In the genomic region with DNA sequence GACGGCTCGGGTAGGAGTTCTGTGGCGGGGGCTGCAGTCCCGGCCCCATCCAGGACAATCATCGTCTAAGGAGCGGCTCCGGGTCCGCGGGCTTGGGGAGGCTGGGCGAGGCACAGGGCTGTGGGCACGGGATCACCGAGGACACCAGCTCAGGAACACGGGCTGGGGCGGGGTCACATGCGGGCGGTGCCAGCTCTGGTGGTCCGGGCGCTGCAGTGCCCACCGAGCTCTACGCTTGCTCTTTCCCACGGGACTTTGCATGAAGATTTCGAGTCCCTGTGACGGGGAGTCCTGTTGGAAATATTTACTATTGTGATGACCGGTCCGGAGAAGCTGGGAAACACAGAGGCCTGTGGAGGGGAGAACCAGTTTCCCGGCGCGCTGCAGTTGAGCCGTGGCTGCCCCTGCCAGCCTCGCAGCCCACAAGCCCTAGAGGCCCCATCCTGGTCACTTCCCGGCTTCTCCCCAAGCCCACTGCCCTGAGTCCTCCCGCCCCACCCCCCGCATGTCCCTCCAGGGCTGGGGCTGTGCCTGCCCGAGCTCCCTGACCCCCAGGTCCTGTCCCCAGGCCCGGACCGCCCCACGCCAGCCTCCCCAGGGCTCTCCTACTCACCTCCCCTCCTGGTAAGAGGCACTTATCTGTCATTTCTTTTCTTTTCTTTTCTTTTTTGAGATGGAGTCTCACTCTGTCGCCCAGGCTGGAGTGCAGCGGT, we compare ENCODE assay signal across 15 cellular contexts. TPM values are rescaled to one million over a fixed set of nuclear protein-coding genes. Genes with fewer than 3 reads are reported as not detected.
DNase-seq lines count a peak whose midpoint lies in the region; ATAC-seq and TF ChIP-seq lines count a peak whose summit lies in the region.
"Had no signal": no experiment of that assay in that cellular context is flagged by ENCODE, and none has a peak within 500 bp of the region (broad histone marks: within the 10 kb centered on the region; RNA-seq: fewer than 3 reads in every experiment).

No MANE protein-coding gene starts in this region.

- H4K8ac ChIP-seq in IMR-90 (ENCODE audit: low read depth in 2 of 2, low read length in 2 of 2) (no peak overlapping the region), neuronal stem cell (ENCODE audit: low read depth, low read length) (no peak overlapping the region)

- H3K18ac ChIP-seq in IMR-90 (ENCODE audit: low read depth, low read length) (no peak overlapping the region), neuronal stem cell (ENCODE audit: low read length) (peak overlapping the region; percentile 93)

- POLR2A ChIA-PET in CD8-positive, alpha-beta T cell (lab: Charles Lee): interaction anchor here (1.6 to 1.7 kb wide), 2 partner anchors 19 to 36 kb away, joined by 8 to 13 read pairs; no protein-coding TSS in a partner anchor
- POLR2A ChIA-PET in IMR-90 (lab: Charles Lee; ENCODE audit: unreplicated experiment): no interaction called here

- no peaks in the 10 kb centered on the region for H3K9me3 Mint-ChIP-seq in CD8-positive, alpha-beta T cell
- H3K9me3 Mint-ChIP-seq: natural killer cell had no signal

- H3K27me3 Mint-ChIP-seq in CD8-positive, alpha-beta T cell (ENCODE audit: low read depth): peaks cover 48% of the 10 kb centered on the region

- peak overlapping the region; percentile 4 for H2AFZ ChIP-seq in IMR-90 (replicated peaks; ENCODE audit: low read length, poor library complexity)
- H2AFZ ChIP-seq in neuronal stem cell (ENCODE audit: low read length): peak overlapping the region; percentile 81

- H3K9me1 ChIP-seq in IMR-90 (ENCODE audit: insufficient read depth, low read length): no peaks in the 10 kb centered on the region

- WGBS in IMR-90 (ENCODE audit: extremely low coverage in 2 of 2, insufficient read length in 1 of 2), 2 experiments: 17% methylated on average over 19 of the region's 39 CpGs; no CpG with 5 or more reads in 1 of the 2 experiments
- no CpG with 5 or more reads among the region's 39 CpGs for WGBS in neuronal stem cell (ENCODE audit: extremely low coverage in 2 of 2, insufficient read length in 2 of 2, insufficient replicate concordance in 1 of 2), 2 donors

- peaks cover 26% of the 10 kb centered on the region for H3K4me1 ChIP-seq in CD8-positive, alpha-beta T cell (ENCODE audit: insufficient read depth, low read length)
- H3K4me1 ChIP-seq in IMR-90 (ENCODE audit: control insufficient read depth, insufficient read depth, low read length) (no peaks in the 10 kb centered on the region), neuronal stem cell (ENCODE audit: control insufficient read depth in 2 of 2, insufficient read depth in 1 of 2, low read depth in 1 of 2, low read length in 2 of 2) (peaks cover 7 to 9% of the 10 kb centered on the region in 2 donors)

- no peak for TF ChIP-seq RAD21 in IMR-90 (IDR thresholded peaks at IDR 0.05; ENCODE audit: low read length)

- no peaks in the 10 kb centered on the region for H3K79me1 ChIP-seq in IMR-90 (ENCODE audit: low read depth in 1 of 2, low read length in 2 of 2)
- no peaks in the 10 kb centered on the region for H3K79me1 ChIP-seq in neuronal stem cell (ENCODE audit: low read depth, low read length)

- no peak for DNase-seq in CD8-positive, alpha-beta T cell
- DNase-seq in IMR-90: no peak
- DNase-seq in coronary artery (ENCODE audit: low spot score): no peak
- DNase-seq in neuronal stem cell (ENCODE audit: low spot score): no peak
- DNase-seq in cerebellum (ENCODE audit: low spot score): no peak
- no peak for DNase-seq in COLO668 (lab: John Stamatoyannopoulos, UW; ENCODE audit: unreplicated experiment)
- no peak for DNase-seq in NCI-H146 treated with DMSO at 0.1 percent for 48 hours (lab: John Stamatoyannopoulos, UW; ENCODE audit: unreplicated experiment)
- DNase-seq in pons (ENCODE audit: low spot score): no peak

- peaks cover 16% of the 10 kb centered on the region for H3K27me3 ChIP-seq in CD8-positive, alpha-beta T cell (ENCODE audit: insufficient read depth, low read length)
- H3K27me3 ChIP-seq in IMR-90 (ENCODE audit: control insufficient read depth, insufficient read depth, low read length) (peaks cover 69% of the 10 kb centered on the region), neuronal stem cell (ENCODE audit: control insufficient read depth in 3 of 3, insufficient read depth in 3 of 3, low read depth in 1 of 3, low read length in 3 of 3) (peaks cover 14 to 94% (median 38%) of the 10 kb centered on the region in 3 experiments)

- H3K4me3 ChIP-seq in CD8-positive, alpha-beta T cell (ENCODE audit: low read depth, low read length): peak overlapping the region; percentile 36
- H3K4me3 ChIP-seq in IMR-90 (ENCODE audit: insufficient read depth, low read depth, low read length) (no peak overlapping the region), coronary artery (peak overlapping the region; percentile 68), neuronal stem cell (ENCODE audit: low read length in 2 of 2) (peak overlapping the region in 1 of 2 donors; percentile 66)
- H3K4me3 ChIP-seq: K562 had no signal

- H4K20me1 ChIP-seq in IMR-90 (ENCODE audit: insufficient read depth, low read length): no peaks in the 10 kb centered on the region

- dilution Hi-C loops in IMR-90 (cut with HindIII; ENCODE audit: low sequenced_read_pairs, unreplicated experiment): no loop called here

- TF ChIP-seq POLR2A in IMR-90 (IDR thresholded peaks at IDR 0.05; ENCODE audit: low read depth, low read length): no peak

- H2BK15ac ChIP-seq in IMR-90 (ENCODE audit: low read depth, low read length) (no peak overlapping the region), neuronal stem cell (ENCODE audit: low read length) (peak overlapping the region; percentile 75)

- no peak overlapping the region for H3K9ac ChIP-seq in IMR-90 (ENCODE audit: low read depth, low read length)
- peak overlapping the region; percentile 81 for H3K9ac ChIP-seq in neuronal stem cell (ENCODE audit: low read depth, low read length, poor library complexity)

- H2AK9ac ChIP-seq in IMR-90 (replicated peaks; ENCODE audit: low read depth, low read length, poor library complexity): no peak overlapping the region

- H3K4me1 Mint-ChIP-seq in CD8-positive, alpha-beta T cell (ENCODE audit: low read depth): peaks cover 29% of the 10 kb centered on the region

- H3K36me3 ChIP-seq in CD8-positive, alpha-beta T cell (ENCODE audit: insufficient read depth, low read length): no peaks in the 10 kb centered on the region
- H3K36me3 ChIP-seq in IMR-90 (ENCODE audit: control insufficient read depth, insufficient read depth, low read length) (no peaks in the 10 kb centered on the region), neuronal stem cell (replicated peaks in 1 of 2; ENCODE audit: control insufficient read depth in 2 of 2, insufficient read depth in 2 of 2, low read length in 2 of 2) (no peaks in the 10 kb centered on the region)

- H3K9me3 ChIP-seq in CD8-positive, alpha-beta T cell (ENCODE audit: low read length): no peaks in the 10 kb centered on the region
- H3K9me3 ChIP-seq in IMR-90 (ENCODE audit: control insufficient read depth, insufficient read depth, low read length) (no peaks in the 10 kb centered on the region), neuronal stem cell (replicated peaks in 1 of 2; ENCODE audit: control insufficient read depth in 2 of 2, insufficient read depth in 1 of 2, low read depth in 1 of 2, low read length in 2 of 2) (peaks cover 0 to 2% of the 10 kb centered on the region in 2 donors)

- H3K23ac ChIP-seq in IMR-90 (ENCODE audit: low read depth, low read length) (no peak overlapping the region), neuronal stem cell (ENCODE audit: low read depth, low read length, poor library complexity) (peak overlapping the region; percentile 85)

- peak overlapping the region; percentile 18 for H3K4me3 Mint-ChIP-seq in CD8-positive, alpha-beta T cell

- no peak overlapping the region for H4K5ac ChIP-seq in IMR-90 (ENCODE audit: low read depth, low read length)

- H2BK20ac ChIP-seq in IMR-90 (ENCODE audit: low read depth, low read length): no peak overlapping the region

- H3K27ac Mint-ChIP-seq in CD8-positive, alpha-beta T cell: no peak overlapping the region

- BruUV-seq in IMR-90 (replicated peaks; lab: Mats Ljungman, UMichigan): no TSS peak

- CTCF ChIA-PET in CD8-positive, alpha-beta T cell (lab: Charles Lee): interaction anchor here (0.6 to 1.9 kb wide), 17 partner anchors 8 to 166 kb away, joined by 3 to 12 read pairs (median 4); partner anchors contain the start of gene SLC17A9
- CTCF ChIA-PET in IMR-90 (lab: Yijun Ruan, JAX): interaction anchor here (0.6 to 1.4 kb wide), 5 partner anchors 8 to 36 kb away, joined by 3 to 12 read pairs (median 3); no protein-coding TSS in a partner anchor

- H2AK5ac ChIP-seq in IMR-90 (ENCODE audit: low read depth, low read length): no peak overlapping the region
- H2AK5ac ChIP-seq in neuronal stem cell (ENCODE audit: low read depth, low read length): peak overlapping the region; percentile 93

- ATAC-seq in CD8-positive, alpha-beta T cell: no peak
- ATAC-seq in IMR-90 (ENCODE audit: low read depth): no peak

- no peak for TF ChIP-seq CTCF in CD8-positive, alpha-beta T cell (IDR thresholded peaks at IDR 0.05)
- no peak for TF ChIP-seq CTCF in IMR-90 (conservative IDR thresholded peaks at IDR 0.05; ENCODE audit: low read depth, low read length)
- TF ChIP-seq CTCF in coronary artery (IDR thresholded peaks at IDR 0.05): no peak

- no peak overlapping the region for H3K27ac ChIP-seq in CD8-positive, alpha-beta T cell (ENCODE audit: low read depth, low read length)
- H3K27ac ChIP-seq in IMR-90 (ENCODE audit: insufficient read depth, low read length) (no peak overlapping the region), coronary artery (no peak overlapping the region), neuronal stem cell (replicated peaks; ENCODE audit: low read length) (no peak overlapping the region)

- H2BK5ac ChIP-seq in IMR-90 (ENCODE audit: low read depth, low read length, poor library complexity, severe bottlenecking): no peak overlapping the region
- no peak overlapping the region for H2BK5ac ChIP-seq in neuronal stem cell (ENCODE audit: low read length)

- intact Hi-C loops in CD8-positive, alpha-beta T cell (cut with DNase I, micrococcal nuclease): loop anchor here in 1 of 2 experiments (2.0 kb wide), 1 partner anchor 82 kb away; no protein-coding TSS in a partner anchor
- intact Hi-C loops in IMR-90 (cut with micrococcal nuclease): no loop called here

- H3K4ac ChIP-seq in IMR-90 (ENCODE audit: low read depth, low read length) (no peak overlapping the region), neuronal stem cell (ENCODE audit: low read length) (no peak overlapping the region)

- no peak overlapping the region for H3K56ac ChIP-seq in IMR-90 (ENCODE audit: extremely low read depth, insufficient read depth, low read length)

- no peak overlapping the region for H4K91ac ChIP-seq in IMR-90 (ENCODE audit: insufficient read depth, low read depth, low read length)
- H4K91ac ChIP-seq in neuronal stem cell (ENCODE audit: low read depth, low read length, poor library complexity): no peak overlapping the region

- no peak overlapping the region for H2BK12ac ChIP-seq in neuronal stem cell (ENCODE audit: low read length)

- no peak overlapping the region for H2BK120ac ChIP-seq in IMR-90 (ENCODE audit: low read depth, low read length)
- no peak overlapping the region for H2BK120ac ChIP-seq in neuronal stem cell (ENCODE audit: low read depth, low read length)

- in situ Hi-C loops in IMR-90 (cut with MboI; ENCODE audit: low sequenced_read_pairs): no loop called here

- no peak overlapping the region for H3K14ac ChIP-seq in IMR-90 (replicated peaks; ENCODE audit: low read depth, low read length)
- peak overlapping the region; percentile 71 for H3K14ac ChIP-seq in neuronal stem cell (ENCODE audit: low read length)

- no peak overlapping the region; the same call in 1 of the 2 replicates for H3K4me2 ChIP-seq in IMR-90 (ENCODE audit: low read depth, low read length)
- H3K4me2 ChIP-seq in neuronal stem cell (ENCODE audit: insufficient read depth, low read length, poor library complexity, severe bottlenecking): peak overlapping the region; percentile 77

- H3K36me3 Mint-ChIP-seq in CD8-positive, alpha-beta T cell: no peaks in the 10 kb centered on the region
- H3K36me3 Mint-ChIP-seq: natural killer cell had no signal

RNA-seq across cellular contexts. Expression of gene SLC17A9, which starts 20.7 kb away (rescaled TPM):
- 10 to 100 TPM; 19.1 to 22.6 TPM for total RNA-seq in CD8-positive, alpha-beta T cell
- total RNA-seq in IMR-90 (2012; rRNA removed): 1.4 and 2.2 TPM in 2 replicates
- 14.4 and 17.3 TPM in 2 replicates for polyA plus RNA-seq in IMR-90 (2012; rRNA removed)
- 3.7 and 5.8 TPM in 2 replicates for polyA plus RNA-seq in IMR-90 (2012; cell fraction: cytosol; rRNA removed)
- polyA plus RNA-seq in IMR-90 (2012; cell fraction: nucleus; rRNA removed; ENCODE audit: low replicate concordance): 68.1 and 209 TPM in 2 replicates
- polyA plus RNA-seq in neuronal stem cell (2013, experiment 1 of 2): 1.6 TPM
- 1.9 TPM for polyA plus RNA-seq in neuronal stem cell (2013, experiment 2 of 2)
- total RNA-seq in cerebellum: 0.36 TPM

RNA-seq across cellular contexts. Expression of gene BHLHE23, which starts 33.6 kb away (rescaled TPM):
- under 1 TPM in 1 of 2 experiments, not detected in 1; 0.44 TPM for total RNA-seq in CD8-positive, alpha-beta T cell
- total RNA-seq in IMR-90 (2012; rRNA removed): not detected in 2 replicates
- not detected in 2 replicates for polyA plus RNA-seq in IMR-90 (2012; rRNA removed)
- polyA plus RNA-seq in IMR-90 (2012; cell fraction: cytosol; rRNA removed): not detected in 2 replicates
- not detected in 2 replicates for polyA plus RNA-seq in IMR-90 (2012; cell fraction: nucleus; rRNA removed; ENCODE audit: low replicate concordance)
- not detected for polyA plus RNA-seq in neuronal stem cell (2013, experiment 1 of 2)
- not detected for polyA plus RNA-seq in neuronal stem cell (2013, experiment 2 of 2)
- total RNA-seq in cerebellum: not detected
- total RNA-seq: activated CD8-positive, alpha-beta memory T cell treated with anti-CD3 and anti-CD28 coated beads for 36 hours; dermis microvascular lymphatic vessel endothelial cell; K562; natural killer cell; NCI-H460 had no signal
- polyA plus RNA-seq: BJ, K562, urinary bladder had no signal

RNA-seq across cellular contexts. Expression of gene GID8, which starts 35.2 kb away (rescaled TPM):
- total RNA-seq in CD8-positive, alpha-beta T cell: 10 to 100 TPM; 48.7 to 48.8 TPM
- total RNA-seq in IMR-90 (2012; rRNA removed): 33.9 and 36.4 TPM in 2 replicates
- 18.8 and 21.5 TPM in 2 replicates for polyA plus RNA-seq in IMR-90 (2012; rRNA removed)
- polyA plus RNA-seq in IMR-90 (2012; cell fraction: cytosol; rRNA removed): 13.8 and 15.1 TPM in 2 replicates
- 13.2 and 19.6 TPM in 2 replicates for polyA plus RNA-seq in IMR-90 (2012; cell fraction: nucleus; rRNA removed; ENCODE audit: low replicate concordance)
- 34.3 TPM for polyA plus RNA-seq in neuronal stem cell (2013, experiment 1 of 2)
- polyA plus RNA-seq in neuronal stem cell (2013, experiment 2 of 2): 35.7 TPM
- 34.3 TPM for total RNA-seq in cerebellum

RNA-seq across cellular contexts. Expression of gene DIDO1, which starts 46.9 kb away (rescaled TPM):
- total RNA-seq in CD8-positive, alpha-beta T cell: 10 to 100 TPM; 44.7 to 46.6 TPM
- 28.1 and 38.3 TPM in 2 replicates for total RNA-seq in IMR-90 (2012; rRNA removed)
- polyA plus RNA-seq in IMR-90 (2012; rRNA removed): 17.5 and 21.8 TPM in 2 replicates
- 10.8 and 13.3 TPM in 2 replicates for polyA plus RNA-seq in IMR-90 (2012; cell fraction: cytosol; rRNA removed)
- 47.1 and 74.1 TPM in 2 replicates for polyA plus RNA-seq in IMR-90 (2012; cell fraction: nucleus; rRNA removed; ENCODE audit: low replicate concordance)
- 50.1 TPM for polyA plus RNA-seq in neuronal stem cell (2013, experiment 1 of 2)
- 49.8 TPM for polyA plus RNA-seq in neuronal stem cell (2013, experiment 2 of 2)
- 54.3 TPM for total RNA-seq in cerebellum
